In the genomic region with DNA sequence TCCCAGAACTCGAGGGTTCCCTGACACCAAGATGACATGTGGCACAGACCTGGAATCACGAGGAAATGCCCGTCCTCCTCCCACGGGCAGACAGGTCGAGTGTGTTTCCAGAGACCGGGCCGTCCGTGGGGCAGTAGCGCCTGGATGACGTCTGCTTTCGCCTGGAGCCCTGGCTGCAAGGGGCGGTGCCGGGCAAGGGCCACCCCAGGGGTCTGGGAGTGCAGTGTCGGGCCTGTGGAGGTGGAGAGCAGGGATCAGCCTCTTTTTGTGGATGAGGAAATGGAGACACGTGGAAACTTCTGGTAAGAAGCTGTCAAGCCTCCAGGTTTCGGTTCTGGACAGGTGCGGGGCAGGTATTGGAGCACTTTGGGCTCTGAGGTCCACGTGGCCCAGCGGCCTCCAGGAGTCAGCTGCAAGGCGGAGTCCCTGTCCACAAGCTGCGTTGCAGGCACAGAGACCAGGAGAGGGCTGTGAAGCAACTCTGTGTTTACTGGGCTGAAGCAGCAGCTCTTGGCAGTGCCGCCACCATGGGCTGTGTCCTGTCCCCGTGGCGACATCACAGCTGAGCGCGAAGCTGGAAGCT, we compare ENCODE assay signal across 12 cellular contexts.
"Had no signal": no experiment of that assay in that cellular context is flagged by ENCODE, and none has a peak within 500 bp of the region (broad histone marks: within the 10 kb centered on the region; RNA-seq: fewer than 3 reads in every experiment).

No MANE protein-coding gene starts in this region.

- H3K27me3 ChIP-seq: sigmoid colon, thyroid gland had no signal

- H3K9me3 ChIP-seq: sigmoid colon, thyroid gland had no signal

- H3K4me1 Mint-ChIP-seq: endodermal cell had no signal

- H3K4me3 ChIP-seq: dorsolateral prefrontal cortex, lung, sigmoid colon, thyroid gland had no signal

- H3K4me3 Mint-ChIP-seq: endodermal cell, mesothelial cell of epicardium had no signal

- H3K36me3 Mint-ChIP-seq: mesothelial cell of epicardium had no signal

- ATAC-seq: left colon had no signal

- H3K36me3 ChIP-seq: thyroid gland had no signal

- DNase-seq: activated CD4-positive, CD25-positive, alpha-beta regulatory T cell treated with anti-CD3 and anti-CD28 coated beads, Interleukin-2, amount 50 U/mL, for 72 hours; activated naive CD4-positive, alpha-beta T cell treated with anti-CD3 and anti-CD28 coated beads, Interleukin-2, amount 50 U/mL, for 16 hours; dorsolateral prefrontal cortex; endodermal cell; left colon; sigmoid colon; stimulated activated CD4-positive, alpha-beta T cell treated with anti-CD3 and anti-CD28 coated beads, Interleukin-12 subunit alpha, Interleukin-12 subunit beta, amount 100 ng/mL, for 4 hours; stimulated activated CD4-positive, alpha-beta T cell treated with anti-CD3 and anti-CD28 coated beads, Interleukin-2, amount 100 ng/mL, for 24 hours; T1000; thyroid gland had no signal

- H3K27ac Mint-ChIP-seq: mesothelial cell of epicardium had no signal

- H3K9me3 Mint-ChIP-seq: endodermal cell, mesothelial cell of epicardium had no signal

- H3K27ac ChIP-seq: dorsolateral prefrontal cortex, sigmoid colon, thyroid gland had no signal
